8 cellular contexts compared by ENCODE assay signal in the genomic region with DNA sequence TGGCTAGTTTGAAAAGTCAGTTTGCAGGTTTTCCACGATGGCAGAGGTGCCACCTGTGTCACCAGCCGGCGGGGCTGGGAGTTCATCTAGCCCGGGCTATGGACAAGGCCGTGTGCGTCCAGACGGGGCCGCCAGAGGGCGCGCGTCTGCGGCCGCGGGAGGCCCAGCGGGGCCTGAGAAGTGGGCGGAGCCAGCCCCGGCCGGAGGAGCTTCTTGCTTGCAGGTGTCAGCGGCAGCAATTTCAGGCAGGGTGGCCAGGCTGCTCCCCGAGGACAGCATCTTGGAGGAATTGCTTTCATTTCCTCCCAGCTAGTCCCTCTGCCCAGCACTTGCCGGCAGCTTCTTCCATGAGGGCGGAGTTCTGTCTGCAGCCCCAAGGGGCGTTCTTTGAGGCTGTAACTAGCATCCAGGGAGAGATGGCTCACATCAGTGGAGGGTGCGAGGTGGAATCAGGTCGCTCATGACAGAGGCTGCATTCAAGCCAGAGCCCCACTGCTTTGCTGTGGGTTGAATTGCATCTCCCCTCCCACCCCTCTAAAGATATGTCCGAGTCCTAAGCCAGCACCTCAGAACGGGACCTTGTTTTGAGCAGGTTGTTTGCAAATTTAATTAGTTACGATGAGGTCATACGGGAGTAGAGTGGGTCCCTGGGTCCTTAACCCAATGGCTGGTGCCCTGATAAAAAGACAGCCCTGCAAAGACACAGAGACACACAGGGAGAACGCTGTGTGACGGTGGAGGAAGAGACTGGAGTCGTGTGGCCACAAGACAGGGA.
DNase-seq lines count a peak whose midpoint lies in the region; ATAC-seq, FAIRE-seq and TF ChIP-seq lines count a peak whose summit lies in the region.

No MANE protein-coding gene starts in this region.

- no peaks in the 10 kb centered on the region for H3K9me1 ChIP-seq in K562 (ENCODE audit: control insufficient read depth, insufficient read depth, low read length)

- H3K4me2 ChIP-seq in K562 (ENCODE audit: insufficient read depth, low read length), result no peak overlapping the region; the same call in 1 of the 2 replicates

- peaks cover 7 to 35% of the 10 kb centered on the region in 2 experiments; a peak in 4 of 5 replicates for H3K27me3 ChIP-seq in K562 (ENCODE audit: control insufficient read depth in 2 of 2, insufficient read depth in 2 of 2, low read length in 2 of 2)

- peak in 1 of 2 experiments; percentile 26; a peak in 1 of 4 replicates for TF ChIP-seq RAD21 in K562 (CRISPR knock-in tag; conservative IDR thresholded peaks at IDR 0.05 in 1 of 2, IDR thresholded peaks at IDR 0.05 in 1 of 2)

- H3K79me2 ChIP-seq in K562 (ENCODE audit: control insufficient read depth, insufficient read depth, low read length), result no peaks in the 10 kb centered on the region

- DNase-seq in A172 (ENCODE audit: low spot score), result peak; percentile 36
- peak; percentile 8 for DNase-seq in NCI-H2029 treated with DMSO at 0.1 percent for 48 hours (lab: John Stamatoyannopoulos, UW)
- DNase-seq in UCSD-AML1 (lab: John Stamatoyannopoulos, UW; ENCODE audit: unreplicated experiment), result peak; percentile 89
- DNase-seq in K562 (ENCODE audit: extremely low read depth in 1 of 4, low spot score in 3 of 4), result peak; percentile 79 to 90 (median 90)
- DNase-seq in iPS-NIHi7 (ENCODE audit: extremely low spot score), result peak; percentile 97
- peak; percentile 51 to 78 for DNase-seq in stimulated activated CD4-positive, alpha-beta T cell treated with anti-CD3 and anti-CD28 coated beads, Interleukin-12 subunit alpha, Interleukin-12 subunit beta, amount 100 ng/mL, for 24 hours (ENCODE audit: low read depth in 2 of 2)

- peak; percentile 23 for FAIRE-seq in K562 (lab: Jason Lieb, UNC)

- H2AFZ ChIP-seq in K562 (ENCODE audit: low read depth, low read length), result no peak overlapping the region

- no peak overlapping the region for H3K9ac ChIP-seq in K562 (ENCODE audit: insufficient read depth in 1 of 2, low read depth in 2 of 2, low read length in 2 of 2)

- no TSS peak for BruUV-seq in K562 (replicated peaks; lab: Mats Ljungman, UMichigan)

- CTCF ChIA-PET in K562 (lab: Yijun Ruan, JAX; ENCODE audit: low intra/inter-chr PET ratio), result no interaction called here

- 5% methylated on average over 23 of the region's 32 CpGs for WGBS in K562 (ENCODE audit: insufficient coverage, low coverage, missing lambda C conversion rate)

- no peaks in the 10 kb centered on the region for H3K9me3 ChIP-seq in K562 (replicated peaks; ENCODE audit: control insufficient read depth, insufficient read depth, low read depth, low read length)

- no peak overlapping the region for H3K27ac ChIP-seq in K562 (ENCODE audit: extremely low read depth, low read depth, low read length)

- peak; percentile 77 to 89 (median 88) for TF ChIP-seq CTCF in K562 (IDR thresholded peaks at IDR 0.05 in 2 of 3, conservative IDR thresholded peaks at IDR 0.05 in 1 of 3; ENCODE audit: insufficient read depth in 2 of 3, low read depth in 1 of 3, low read length in 3 of 3)

- TF ChIP-seq POLR2A in K562 (conservative IDR thresholded peaks at IDR 0.05), result no peak

- no peak for TF ChIP-seq EP300 in K562 (IDR thresholded peaks at IDR 0.05; ENCODE audit: low read length)

- intact Hi-C loops in K562 (cut with micrococcal nuclease), result no loop called here

- in situ Hi-C loops in K562 (cut with MboI), result no loop called here

- no peak overlapping the region for H3K4me3 ChIP-seq in K562

- ATAC-seq in GM18508 (IDR thresholded peaks at IDR 0.05; ENCODE audit: insufficient read depth, unreplicated experiment) (peak; percentile 74), HG02973 (IDR thresholded peaks at IDR 0.05; ENCODE audit: unreplicated experiment) (peak; percentile 95), K562 (peak; percentile 97)

- H3K36me3 ChIP-seq in K562 (ENCODE audit: control insufficient read depth, insufficient read depth, low read length), result no peaks in the 10 kb centered on the region

- H3K4me1 ChIP-seq in K562 (replicated peaks in 1 of 2; ENCODE audit: control insufficient read depth in 2 of 2, insufficient read depth in 2 of 2, low read length in 2 of 2), result peaks cover 0 to 20% of the 10 kb centered on the region in 2 experiments; a peak in 2 of 5 replicates

- no peaks in the 10 kb centered on the region for H4K20me1 ChIP-seq in K562 (replicated peaks; ENCODE audit: control insufficient read depth, insufficient read depth, low read length)

- POLR2A ChIA-PET in K562 (lab: Yijun Ruan, JAX), result no interaction called here

TF ChIP-seq in K562, 482 proteins besides CTCF, POLR2A, EP300 and RAD21:
- TF ChIP-seq SRSF1 (IDR thresholded peaks at IDR 0.05; ENCODE audit: low read depth, low read length) (no peak), RB1 (IDR thresholded peaks at IDR 0.05; ENCODE audit: low read depth) (peak; percentile 64; the same call in 1 of the 2 replicates), HLTF (IDR thresholded peaks at IDR 0.05) (no peak), HNRNPUL1 (IDR thresholded peaks at IDR 0.05; ENCODE audit: low read length) (no peak), ZKSCAN1 (IDR thresholded peaks at IDR 0.05; ENCODE audit: low read depth, low read length) (no peak), MITF (IDR thresholded peaks at IDR 0.05) (no peak), SLC30A9 (CRISPR knock-in tag; IDR thresholded peaks at IDR 0.05) (no peak), ZNF224 (CRISPR knock-in tag; IDR thresholded peaks at IDR 0.05) (no peak), ZZZ3 (IDR thresholded peaks at IDR 0.05) (no peak), CREM (IDR thresholded peaks at IDR 0.05; ENCODE audit: low read depth) (peak; percentile 28; the same call in 1 of the 2 replicates), SMC3 (conservative IDR thresholded peaks at IDR 0.05; ENCODE audit: insufficient read depth, low read depth, low read length) (peak; percentile 56), TFE3 (CRISPR knock-in tag; IDR thresholded peaks at IDR 0.05) (no peak), BRCA1 (IDR thresholded peaks at IDR 0.05) (no peak), BRCA1 (CRISPR knock-in tag; IDR thresholded peaks at IDR 0.05) (no peak)
- TF ChIP-seq, protein P1, sequence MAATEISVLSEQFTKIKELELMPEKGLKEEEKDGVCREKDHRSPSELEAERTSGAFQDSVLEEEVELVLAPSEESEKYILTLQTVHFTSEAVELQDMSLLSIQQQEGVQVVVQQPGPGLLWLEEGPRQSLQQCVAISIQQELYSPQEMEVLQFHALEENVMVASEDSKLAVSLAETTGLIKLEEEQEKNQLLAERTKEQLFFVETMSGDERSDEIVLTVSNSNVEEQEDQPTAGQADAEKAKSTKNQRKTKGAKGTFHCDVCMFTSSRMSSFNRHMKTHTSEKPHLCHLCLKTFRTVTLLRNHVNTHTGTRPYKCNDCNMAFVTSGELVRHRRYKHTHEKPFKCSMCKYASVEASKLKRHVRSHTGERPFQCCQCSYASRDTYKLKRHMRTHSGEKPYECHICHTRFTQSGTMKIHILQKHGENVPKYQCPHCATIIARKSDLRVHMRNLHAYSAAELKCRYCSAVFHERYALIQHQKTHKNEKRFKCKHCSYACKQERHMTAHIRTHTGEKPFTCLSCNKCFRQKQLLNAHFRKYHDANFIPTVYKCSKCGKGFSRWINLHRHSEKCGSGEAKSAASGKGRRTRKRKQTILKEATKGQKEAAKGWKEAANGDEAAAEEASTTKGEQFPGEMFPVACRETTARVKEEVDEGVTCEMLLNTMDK (IDR thresholded peaks at IDR 0.05; ENCODE audit: borderline replicate concordance, insufficient read depth, low read depth, low read length, poor library complexity, severe bottlenecking), result peak; percentile 20

Comparison
In these comparisons a context has a peak if more than half of its experiments do, and no peak if none do; other contexts are left out.
1. DNase-seq: peak in every context shown above with its lines; median percentile 97 in iPS-NIHi7; 90 in K562; 89 in UCSD-AML1; 64 in stimulated activated CD4-positive, alpha-beta T cell treated with anti-CD3 and anti-CD28 coated beads, Interleukin-12 subunit alpha, Interleukin-12 subunit beta, amount 100 ng/mL, for 24 hours; 36 in A172; 8 in NCI-H2029 treated with DMSO at 0.1 percent for 48 hours.